ENCODE assay signal across 25 cellular contexts in the genomic region with DNA sequence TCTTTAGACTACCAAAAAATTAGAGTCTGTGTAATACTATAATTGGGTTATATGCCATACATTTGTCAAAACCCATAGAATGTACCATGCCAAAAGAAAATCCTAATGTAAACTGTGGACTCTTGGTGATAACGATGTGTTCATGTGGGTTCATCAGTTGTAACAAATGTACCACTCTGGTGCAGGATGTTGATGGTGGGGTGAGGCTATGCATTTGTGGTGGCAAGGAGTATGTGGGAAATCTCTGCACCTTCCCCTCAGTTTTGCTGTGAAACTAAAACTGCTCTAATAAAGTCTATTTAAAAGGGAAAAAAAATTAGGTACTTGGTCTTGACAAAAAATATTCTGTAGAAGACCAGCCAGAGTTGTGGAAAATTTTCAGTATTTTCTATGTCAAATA. TPM values are rescaled to one million over a fixed set of nuclear protein-coding genes. Genes with fewer than 3 reads are reported as not detected.
DNase-seq lines count a peak whose midpoint lies in the region; ATAC-seq and TF ChIP-seq lines count a peak whose summit lies in the region.
"Had no signal": no experiment of that assay in that cellular context is flagged by ENCODE, and none has a peak within 500 bp of the region (broad histone marks: within the 10 kb centered on the region; RNA-seq: fewer than 3 reads in every experiment).

No MANE protein-coding gene starts in this region.

- no peaks in the 10 kb centered on the region; the same call in 1 of the 2 replicates for H4K20me1 ChIP-seq in KMS-11 (ENCODE audit: insufficient read depth)

- H3K4me1 ChIP-seq in KMS-11 (ENCODE audit: low read depth, poor library complexity, severe bottlenecking): peaks cover 67% of the 10 kb centered on the region
- no peaks in the 10 kb centered on the region for H3K4me1 ChIP-seq in aorta (ENCODE audit: control insufficient read depth in 1 of 2, insufficient read depth in 2 of 2, low read length in 2 of 2)
- H3K4me1 ChIP-seq: prostate gland had no signal

- no peak for DNase-seq in activated T-cell treated with anti-CD3 and anti-CD28 coated beads, Interleukin-2, amount 50 U/mL, for 72 hours
- no peak for DNase-seq in activated T-cell treated with anti-CD3 and anti-CD28 coated beads, Interleukin-2, amount 50 U/mL, for 1 hour
- no peak for DNase-seq in activated naive CD8-positive, alpha-beta T cell treated with anti-CD3 and anti-CD28 coated beads, Interleukin-2, amount 50 U/mL, for 24 hours
- DNase-seq in stimulated activated effector memory CD8-positive, alpha-beta T cell treated with anti-CD3 and anti-CD28 coated beads, Interleukin-12 subunit alpha, Interleukin-12 subunit beta, amount 100 ng/mL, for 72 hours (ENCODE audit: low spot score in 2 of 2): no peak
- DNase-seq in aorta: no peak
- DNase-seq in stimulated activated naive CD8-positive, alpha-beta T cell treated with anti-CD3 and anti-CD28 coated beads, Interleukin-15, amount 100 ng/mL, for 72 hours: no peak
- DNase-seq: activated CD4-positive, alpha-beta T cell treated with anti-CD3 and anti-CD28 coated beads, Interleukin-2, amount 50 U/mL, for 4 hours; activated naive CD4-positive, alpha-beta T cell treated with Interleukin-2 at 50 U/mL for 16 hours; caudate nucleus; DND-41; hypothalamus; NCI-H1105; NCI-H1930; NCI-H345; NCI-H774; stimulated activated CD8-positive, alpha-beta memory T cell treated with anti-CD3 and anti-CD28 coated beads, Interleukin-4, amount 100 ng/mL, for 48 hours had no signal

- intact Hi-C loops in aorta (cut with DNase I): no loop called here

- no peak for TF ChIP-seq CTCF in KMS-11 (conservative IDR thresholded peaks at IDR 0.05; ENCODE audit: low read depth, low read length)

- peaks cover 24 to 49% of the 10 kb centered on the region in 2 donors for H3K36me3 Mint-ChIP-seq in activated T-cell treated with anti-CD3 and anti-CD28 coated beads, Interleukin-2, amount 50 U/mL, for 72 hours (ENCODE audit: insufficient read depth in 2 of 2)
- peaks cover 69% of the 10 kb centered on the region for H3K36me3 Mint-ChIP-seq in activated naive CD8-positive, alpha-beta T cell treated with anti-CD3 and anti-CD28 coated beads, Interleukin-2, amount 50 U/mL, for 24 hours (ENCODE audit: low read depth)
- peaks cover 100% of the 10 kb centered on the region for H3K36me3 Mint-ChIP-seq in stimulated activated effector memory CD8-positive, alpha-beta T cell treated with anti-CD3 and anti-CD28 coated beads, Interleukin-12 subunit alpha, Interleukin-12 subunit beta, amount 100 ng/mL, for 72 hours

- H3K27me3 ChIP-seq in KMS-11 (ENCODE audit: insufficient read depth, low read depth) (no peaks in the 10 kb centered on the region), aorta (ENCODE audit: control insufficient read depth in 1 of 2, insufficient read depth in 2 of 2, low read length in 1 of 2) (no peaks in the 10 kb centered on the region)
- H3K27me3 ChIP-seq: ascending aorta, gastroesophageal sphincter had no signal

- H3K4me3 Mint-ChIP-seq in activated T-cell treated with anti-CD3 and anti-CD28 coated beads, Interleukin-2, amount 50 U/mL, for 72 hours: no peak overlapping the region
- no peak overlapping the region for H3K4me3 Mint-ChIP-seq in activated naive CD8-positive, alpha-beta T cell treated with anti-CD3 and anti-CD28 coated beads, Interleukin-2, amount 50 U/mL, for 24 hours
- no peak overlapping the region for H3K4me3 Mint-ChIP-seq in stimulated activated effector memory CD8-positive, alpha-beta T cell treated with anti-CD3 and anti-CD28 coated beads, Interleukin-12 subunit alpha, Interleukin-12 subunit beta, amount 100 ng/mL, for 72 hours
- H3K4me3 Mint-ChIP-seq in stimulated activated naive CD8-positive, alpha-beta T cell treated with anti-CD3 and anti-CD28 coated beads, Interleukin-15, amount 100 ng/mL, for 72 hours: no peak overlapping the region
- H3K4me3 Mint-ChIP-seq: dendritic cell treated with granulocyte-macrophage colony-stimulating factor and Interleukin-4, amounts not matched to agents 40 ng/mL and 50 ng/mL, for 4 days; type B pancreatic cell had no signal

- WGBS in aorta, 2 donors: 82 to 91% methylated on average over 1 of the region's 1 CpG

- H3K36me3 ChIP-seq in KMS-11 (ENCODE audit: insufficient read depth) (no peaks in the 10 kb centered on the region), aorta (ENCODE audit: control insufficient read depth in 1 of 2, insufficient read depth in 2 of 2, low read length in 1 of 2) (peaks cover 2 to 7% of the 10 kb centered on the region in 2 donors)

- H3K9me3 ChIP-seq in aorta (ENCODE audit: control insufficient read depth, low read length): no peaks in the 10 kb centered on the region
- H3K9me3 ChIP-seq: ascending aorta, gastroesophageal sphincter, prostate gland had no signal

- H3K27ac Mint-ChIP-seq in activated T-cell treated with anti-CD3 and anti-CD28 coated beads, Interleukin-2, amount 50 U/mL, for 72 hours: peak overlapping the region; percentile 67
- H3K27ac Mint-ChIP-seq in activated naive CD8-positive, alpha-beta T cell treated with anti-CD3 and anti-CD28 coated beads, Interleukin-2, amount 50 U/mL, for 24 hours: peak overlapping the region; percentile 30
- H3K27ac Mint-ChIP-seq in stimulated activated effector memory CD8-positive, alpha-beta T cell treated with anti-CD3 and anti-CD28 coated beads, Interleukin-12 subunit alpha, Interleukin-12 subunit beta, amount 100 ng/mL, for 72 hours: peak overlapping the region; percentile 35
- H3K27ac Mint-ChIP-seq in stimulated activated naive CD8-positive, alpha-beta T cell treated with anti-CD3 and anti-CD28 coated beads, Interleukin-15, amount 100 ng/mL, for 72 hours: no peak overlapping the region
- H3K27ac Mint-ChIP-seq: dendritic cell treated with granulocyte-macrophage colony-stimulating factor and Interleukin-4, amounts not matched to agents 40 ng/mL and 50 ng/mL, for 4 days; type B pancreatic cell had no signal

- no peak for ATAC-seq in activated T-cell treated with anti-CD3 and anti-CD28 coated beads, Interleukin-2, amount 50 U/mL, for 72 hours (replicated peaks in 1 of 2)
- no peak for ATAC-seq in activated naive CD8-positive, alpha-beta T cell treated with anti-CD3 and anti-CD28 coated beads, Interleukin-2, amount 50 U/mL, for 24 hours
- ATAC-seq in stimulated activated effector memory CD8-positive, alpha-beta T cell treated with anti-CD3 and anti-CD28 coated beads, Interleukin-12 subunit alpha, Interleukin-12 subunit beta, amount 100 ng/mL, for 72 hours: no peak
- ATAC-seq in aorta (ENCODE audit: low FRiP score) (no peak), GM19324 (IDR thresholded peaks at IDR 0.05; ENCODE audit: low FRiP score, unreplicated experiment) (no peak)
- ATAC-seq in stimulated activated naive CD8-positive, alpha-beta T cell treated with anti-CD3 and anti-CD28 coated beads, Interleukin-15, amount 100 ng/mL, for 72 hours: no peak
- ATAC-seq: gastroesophageal sphincter, HepG2 had no signal

- H3K4me2 ChIP-seq in KMS-11: peak overlapping the region; percentile 52

- peaks cover 27% of the 10 kb centered on the region for H3K79me2 ChIP-seq in KMS-11 (ENCODE audit: insufficient read depth, low read depth)

- peaks cover 42% of the 10 kb centered on the region for H3K4me1 Mint-ChIP-seq in activated T-cell treated with anti-CD3 and anti-CD28 coated beads, Interleukin-2, amount 50 U/mL, for 72 hours (ENCODE audit: low read depth)
- H3K4me1 Mint-ChIP-seq in activated naive CD8-positive, alpha-beta T cell treated with anti-CD3 and anti-CD28 coated beads, Interleukin-2, amount 50 U/mL, for 24 hours: peaks cover 53% of the 10 kb centered on the region
- peaks cover 45% of the 10 kb centered on the region for H3K4me1 Mint-ChIP-seq in stimulated activated effector memory CD8-positive, alpha-beta T cell treated with anti-CD3 and anti-CD28 coated beads, Interleukin-12 subunit alpha, Interleukin-12 subunit beta, amount 100 ng/mL, for 72 hours
- peaks cover 33% of the 10 kb centered on the region for H3K4me1 Mint-ChIP-seq in stimulated activated naive CD8-positive, alpha-beta T cell treated with anti-CD3 and anti-CD28 coated beads, Interleukin-15, amount 100 ng/mL, for 72 hours

- peak overlapping the region; percentile 33 for H3K27ac ChIP-seq in KMS-11
- H3K27ac ChIP-seq in aorta (ENCODE audit: low read depth in 1 of 2, low read length in 2 of 2): no peak overlapping the region
- H3K27ac ChIP-seq: ascending aorta, prostate gland, SK-N-MC had no signal

- no peaks in the 10 kb centered on the region for H3K27me3 Mint-ChIP-seq in activated T-cell treated with anti-CD3 and anti-CD28 coated beads, Interleukin-2, amount 50 U/mL, for 72 hours (ENCODE audit: low read depth)
- H3K27me3 Mint-ChIP-seq in activated naive CD8-positive, alpha-beta T cell treated with anti-CD3 and anti-CD28 coated beads, Interleukin-2, amount 50 U/mL, for 24 hours: no peaks in the 10 kb centered on the region
- H3K27me3 Mint-ChIP-seq in stimulated activated naive CD8-positive, alpha-beta T cell treated with anti-CD3 and anti-CD28 coated beads, Interleukin-15, amount 100 ng/mL, for 72 hours: no peaks in the 10 kb centered on the region
- H3K27me3 Mint-ChIP-seq: dendritic cell treated with granulocyte-macrophage colony-stimulating factor and Interleukin-4, amounts not matched to agents 40 ng/mL and 50 ng/mL, for 4 days; type B pancreatic cell had no signal

- no peak overlapping the region for H2AFZ ChIP-seq in KMS-11 (ENCODE audit: low read depth)

- H3K4me3 ChIP-seq in KMS-11 (IDR thresholded peaks at IDR 0.05; ENCODE audit: insufficient read depth, low read depth, low read length): no peak overlapping the region
- no peak overlapping the region for H3K4me3 ChIP-seq in aorta (ENCODE audit: low read length in 2 of 2)
- H3K4me3 ChIP-seq: ascending aorta, gastroesophageal sphincter, prostate gland, SK-N-MC had no signal

- no peaks in the 10 kb centered on the region for H3K9me3 Mint-ChIP-seq in activated T-cell treated with anti-CD3 and anti-CD28 coated beads, Interleukin-2, amount 50 U/mL, for 72 hours
- no peaks in the 10 kb centered on the region for H3K9me3 Mint-ChIP-seq in activated naive CD8-positive, alpha-beta T cell treated with anti-CD3 and anti-CD28 coated beads, Interleukin-2, amount 50 U/mL, for 24 hours
- no peaks in the 10 kb centered on the region for H3K9me3 Mint-ChIP-seq in stimulated activated effector memory CD8-positive, alpha-beta T cell treated with anti-CD3 and anti-CD28 coated beads, Interleukin-12 subunit alpha, Interleukin-12 subunit beta, amount 100 ng/mL, for 72 hours
- H3K9me3 Mint-ChIP-seq in stimulated activated naive CD8-positive, alpha-beta T cell treated with anti-CD3 and anti-CD28 coated beads, Interleukin-15, amount 100 ng/mL, for 72 hours: no peaks in the 10 kb centered on the region
- H3K9me3 Mint-ChIP-seq: dendritic cell treated with granulocyte-macrophage colony-stimulating factor and Interleukin-4, amounts not matched to agents 40 ng/mL and 50 ng/mL, for 4 days; type B pancreatic cell had no signal

- H3K9ac ChIP-seq in KMS-11: no peak overlapping the region

RNA-seq across cellular contexts. Expression of gene INKA2, which starts 43.4 kb away (rescaled TPM):
- total RNA-seq in activated T-cell treated with anti-CD3 and anti-CD28 coated beads, Interleukin-2, amount 50 U/mL, for 72 hours: 1 to 10 TPM; 3.9 to 4.3 TPM
- total RNA-seq in aorta: 10 to 100 TPM; 11.7 to 14.8 TPM
- polyA plus RNA-seq in aorta: 1 to 10 TPM in 1 of 2 donors, not detected in 1; 1.3 TPM
- total RNA-seq: ascending aorta had no signal

RNA-seq across cellular contexts. Expression of gene DDX20, which starts 59.9 kb away (rescaled TPM):
- total RNA-seq in activated T-cell treated with anti-CD3 and anti-CD28 coated beads, Interleukin-2, amount 50 U/mL, for 72 hours: 10 to 100 TPM; 13.3 to 15.8 TPM
- 1 to 10 TPM; 7.9 to 8.8 TPM for total RNA-seq in aorta
- 1 to 10 TPM; 3.9 to 5.9 TPM for polyA plus RNA-seq in aorta

Comparison
In these comparisons a context has a peak if more than half of its experiments do, and no peak if none do; other contexts are left out.
1. H3K27ac Mint-ChIP-seq: peak in activated T-cell treated with anti-CD3 and anti-CD28 coated beads, Interleukin-2, amount 50 U/mL, for 72 hours (single experiment), activated naive CD8-positive, alpha-beta T cell treated with anti-CD3 and anti-CD28 coated beads, Interleukin-2, amount 50 U/mL, for 24 hours (single experiment) and stimulated activated effector memory CD8-positive, alpha-beta T cell treated with anti-CD3 and anti-CD28 coated beads, Interleukin-12 subunit alpha, Interleukin-12 subunit beta, amount 100 ng/mL, for 72 hours (single experiment); none in stimulated activated naive CD8-positive, alpha-beta T cell treated with anti-CD3 and anti-CD28 coated beads, Interleukin-15, amount 100 ng/mL, for 72 hours (0 of 2).